Comparison of ENCODE assay signal across 8 cellular contexts in genomic region chr15:56366211-56366610, GRCh38. TPM values are rescaled to one million over a fixed set of nuclear protein-coding genes. Genes with fewer than 3 reads are reported as not detected.
A peak's percentile ranks its signal among the peaks of the same experiment; 100 is the strongest.
DNase-seq lines count a peak whose midpoint lies in the region; ATAC-seq, FAIRE-seq and TF ChIP-seq lines count a peak whose summit lies in the region.

No MANE protein-coding gene starts in this region.

- H3K4me3 ChIP-seq in keratinocyte (ENCODE audit: control insufficient read depth in 2 of 3, extremely low read depth in 1 of 3, insufficient read depth in 2 of 3, low read depth in 1 of 3, low read length in 3 of 3): peak overlapping the region; percentile 64 to 83 (median 70)
- H3K4me3 ChIP-seq in tibial nerve: peak overlapping the region in 3 of 4 donors; percentile 52 to 77 (median 70)

- H3K27ac ChIP-seq in keratinocyte (ENCODE audit: control insufficient read depth, insufficient read depth, low read length) (no peak overlapping the region), tibial nerve (no peak overlapping the region)

- no peak for TF ChIP-seq POLR2A in tibial nerve (IDR thresholded peaks at IDR 0.05)

- TF ChIP-seq CTCF in keratinocyte (optimal IDR thresholded peaks at IDR 0.05 in 1 of 3, IDR thresholded peaks at IDR 0.05 in 1 of 3, conservative IDR thresholded peaks at IDR 0.05 in 1 of 3; ENCODE audit: extremely low read depth in 1 of 3, insufficient read depth in 2 of 3, low read length in 3 of 3): no peak
- no peak for TF ChIP-seq CTCF in tibial nerve (IDR thresholded peaks at IDR 0.05)

- H4K20me1 ChIP-seq in keratinocyte (ENCODE audit: control insufficient read depth, extremely low read depth, insufficient read depth, low read length): no peaks in the 10 kb centered on the region

- H3K4me2 ChIP-seq in keratinocyte (ENCODE audit: control insufficient read depth, extremely low read depth, insufficient read depth, low read depth, low read length): peak overlapping the region; percentile 95

- peaks cover 54% of the 10 kb centered on the region for H3K27me3 Mint-ChIP-seq in activated T-cell treated with anti-CD3 and anti-CD28 coated beads, Interleukin-2, amount 50 U/mL, for 72 hours (ENCODE audit: low read depth)
- H3K27me3 Mint-ChIP-seq in activated CD4-positive, alpha-beta memory T cell treated with anti-CD3 and anti-CD28 coated beads for 36 hours: peaks cover 23% of the 10 kb centered on the region

- H3K9me1 ChIP-seq in keratinocyte (ENCODE audit: control insufficient read depth, extremely low read depth, insufficient read depth, low read length): no peaks in the 10 kb centered on the region

- CTCF ChIA-PET in activated CD4-positive, alpha-beta memory T cell treated with anti-CD3 and anti-CD28 coated beads for 36 hours (lab: Charles Lee): no interaction called here

- POLR2A ChIA-PET in activated CD4-positive, alpha-beta memory T cell treated with anti-CD3 and anti-CD28 coated beads for 36 hours (lab: Charles Lee): no interaction called here

- H3K4me1 ChIP-seq in keratinocyte (ENCODE audit: control insufficient read depth, extremely low read depth, insufficient read depth, low read length): peaks cover 19% of the 10 kb centered on the region
- H3K4me1 ChIP-seq in tibial nerve: peaks cover 0 to 19% (median 0%) of the 10 kb centered on the region in 4 donors

- TF ChIP-seq EP300 in tibial nerve (IDR thresholded peaks at IDR 0.05): no peak

- intact Hi-C loops in activated CD4-positive, alpha-beta memory T cell treated with anti-CD3 and anti-CD28 coated beads for 36 hours (cut with micrococcal nuclease): loop anchor here (10.0 kb wide), 1 partner anchor 99 kb away; the partner anchor contains the start of gene MNS1

- dilution Hi-C loops in keratinocyte (cut with MboI; ENCODE audit: extremely low pct_ligation_motif_present, low sequenced_read_pairs): no loop called here

- peak overlapping the region; percentile 97 for H2AFZ ChIP-seq in keratinocyte (ENCODE audit: control insufficient read depth, low read length)

- no peak overlapping the region for H3K27ac Mint-ChIP-seq in activated T-cell treated with anti-CD3 and anti-CD28 coated beads, Interleukin-2, amount 50 U/mL, for 72 hours
- H3K27ac Mint-ChIP-seq in activated CD4-positive, alpha-beta memory T cell treated with anti-CD3 and anti-CD28 coated beads for 36 hours: no peak overlapping the region

- H3K4me1 Mint-ChIP-seq in activated T-cell treated with anti-CD3 and anti-CD28 coated beads, Interleukin-2, amount 50 U/mL, for 72 hours (ENCODE audit: low read depth): peaks cover 13% of the 10 kb centered on the region
- peaks cover 16% of the 10 kb centered on the region for H3K4me1 Mint-ChIP-seq in activated CD4-positive, alpha-beta memory T cell treated with anti-CD3 and anti-CD28 coated beads for 36 hours (ENCODE audit: low read depth)

- no peaks in the 10 kb centered on the region for H3K79me2 ChIP-seq in keratinocyte (ENCODE audit: control insufficient read depth, insufficient read depth, low read length)

- no peak for ATAC-seq in activated T-cell treated with anti-CD3 and anti-CD28 coated beads, Interleukin-2, amount 50 U/mL, for 72 hours (replicated peaks in 1 of 2)
- no peak for ATAC-seq in GM19395 (IDR thresholded peaks at IDR 0.05; ENCODE audit: unreplicated experiment)
- ATAC-seq in HG03342 (IDR thresholded peaks at IDR 0.05; ENCODE audit: unreplicated experiment): no peak

- H3K27me3 ChIP-seq in keratinocyte (ENCODE audit: control insufficient read depth, extremely low read depth, insufficient read depth, low read length) (no peaks in the 10 kb centered on the region), tibial nerve (no peaks in the 10 kb centered on the region)

- H3K9me3 Mint-ChIP-seq in activated T-cell treated with anti-CD3 and anti-CD28 coated beads, Interleukin-2, amount 50 U/mL, for 72 hours: peaks cover 2% of the 10 kb centered on the region in 2 donors
- H3K9me3 Mint-ChIP-seq in activated CD4-positive, alpha-beta memory T cell treated with anti-CD3 and anti-CD28 coated beads for 36 hours: no peaks in the 10 kb centered on the region

- H3K9me3 ChIP-seq in keratinocyte (ENCODE audit: control insufficient read depth, low read depth, low read length) (no peaks in the 10 kb centered on the region), tibial nerve (peaks cover 0 to 4% (median 2%) of the 10 kb centered on the region in 4 donors)

- DNase-seq in activated T-cell treated with anti-CD3 and anti-CD28 coated beads, Interleukin-2, amount 50 U/mL, for 72 hours: no peak
- DNase-seq in activated T-cell treated with anti-CD3 and anti-CD28 coated beads, Interleukin-2, amount 50 U/mL, for 48 hours: no peak
- no peak for DNase-seq in activated CD4-positive, alpha-beta memory T cell treated with anti-CD3 and anti-CD28 coated beads for 36 hours
- DNase-seq in keratinocyte (ENCODE audit: low read depth, low spot score): no peak
- DNase-seq in tibial nerve (ENCODE audit: low spot score in 2 of 2): no peak
- DNase-seq in NCI-H187 (lab: John Stamatoyannopoulos, UW): no peak

- peaks cover 0 to 2% of the 10 kb centered on the region in 2 donors for H3K36me3 Mint-ChIP-seq in activated T-cell treated with anti-CD3 and anti-CD28 coated beads, Interleukin-2, amount 50 U/mL, for 72 hours (ENCODE audit: insufficient read depth in 2 of 2)
- H3K36me3 Mint-ChIP-seq in activated CD4-positive, alpha-beta memory T cell treated with anti-CD3 and anti-CD28 coated beads for 36 hours: no peaks in the 10 kb centered on the region

- 23 to 29% methylated on average over 2 of the region's 2 CpGs for WGBS in tibial nerve, 2 donors

- H3K36me3 ChIP-seq in keratinocyte (ENCODE audit: control insufficient read depth in 2 of 2, extremely low read depth in 1 of 2, insufficient read depth in 2 of 2, low read length in 2 of 2) (no peaks in the 10 kb centered on the region), tibial nerve (no peaks in the 10 kb centered on the region)

- H3K4me3 Mint-ChIP-seq in activated T-cell treated with anti-CD3 and anti-CD28 coated beads, Interleukin-2, amount 50 U/mL, for 72 hours: peak overlapping the region; percentile 92 to 96
- H3K4me3 Mint-ChIP-seq in activated CD4-positive, alpha-beta memory T cell treated with anti-CD3 and anti-CD28 coated beads for 36 hours: peak overlapping the region; percentile 79

- FAIRE-seq in keratinocyte (lab: Jason Lieb, UNC): peak; percentile 29

- no peak overlapping the region for H3K9ac ChIP-seq in keratinocyte (ENCODE audit: control insufficient read depth, extremely low read depth, insufficient read depth, low read length)

RNA-seq across cellular contexts. Expression of gene TEX9, which starts 1.0 kb away (rescaled TPM):
- 1 to 10 TPM; 1.2 to 2.6 TPM for total RNA-seq in activated T-cell treated with anti-CD3 and anti-CD28 coated beads, Interleukin-2, amount 50 U/mL, for 72 hours
- total RNA-seq in activated CD4-positive, alpha-beta memory T cell treated with anti-CD3 and anti-CD28 coated beads for 36 hours: 1 to 10 TPM; 1.3 to 1.6 TPM
- 1.9 to 3.4 TPM (median 2.6 TPM) in 3 replicates for polyA plus RNA-seq in keratinocyte
- 4.1 TPM for polyA plus RNA-seq in keratinocyte (2011; ENCODE audit: low read depth)
- 1.6 and 4.1 TPM in 2 replicates for polyA plus RNA-seq in keratinocyte (2011; cell fraction: cytosol; rRNA removed)
- polyA plus RNA-seq in keratinocyte (2011; cell fraction: nucleus; rRNA removed): 2.9 and 4.1 TPM in 2 replicates
- polyA plus RNA-seq in keratinocyte (2012; ENCODE audit: low replicate concordance): 1.2 and 2.3 TPM in 2 replicates
- polyA minus RNA-seq in keratinocyte: 1.1 to 4.5 TPM in 2 of 3 replicates, not detected in the other
- polyA minus RNA-seq in keratinocyte (2011; cell fraction: cytosol; rRNA and poly(A)+ RNA removed): 2.1 TPM
- 3.8 and 9.0 TPM in 2 replicates for polyA minus RNA-seq in keratinocyte (2011; cell fraction: nucleus; rRNA and poly(A)+ RNA removed)
- 10 to 100 TPM in 1 of 4 donors, 1 to 10 TPM in 3; 5.4 to 12.4 (median 6.6) TPM for total RNA-seq in tibial nerve
